ENCODE assay signal across 1 cellular context in the genomic region with DNA sequence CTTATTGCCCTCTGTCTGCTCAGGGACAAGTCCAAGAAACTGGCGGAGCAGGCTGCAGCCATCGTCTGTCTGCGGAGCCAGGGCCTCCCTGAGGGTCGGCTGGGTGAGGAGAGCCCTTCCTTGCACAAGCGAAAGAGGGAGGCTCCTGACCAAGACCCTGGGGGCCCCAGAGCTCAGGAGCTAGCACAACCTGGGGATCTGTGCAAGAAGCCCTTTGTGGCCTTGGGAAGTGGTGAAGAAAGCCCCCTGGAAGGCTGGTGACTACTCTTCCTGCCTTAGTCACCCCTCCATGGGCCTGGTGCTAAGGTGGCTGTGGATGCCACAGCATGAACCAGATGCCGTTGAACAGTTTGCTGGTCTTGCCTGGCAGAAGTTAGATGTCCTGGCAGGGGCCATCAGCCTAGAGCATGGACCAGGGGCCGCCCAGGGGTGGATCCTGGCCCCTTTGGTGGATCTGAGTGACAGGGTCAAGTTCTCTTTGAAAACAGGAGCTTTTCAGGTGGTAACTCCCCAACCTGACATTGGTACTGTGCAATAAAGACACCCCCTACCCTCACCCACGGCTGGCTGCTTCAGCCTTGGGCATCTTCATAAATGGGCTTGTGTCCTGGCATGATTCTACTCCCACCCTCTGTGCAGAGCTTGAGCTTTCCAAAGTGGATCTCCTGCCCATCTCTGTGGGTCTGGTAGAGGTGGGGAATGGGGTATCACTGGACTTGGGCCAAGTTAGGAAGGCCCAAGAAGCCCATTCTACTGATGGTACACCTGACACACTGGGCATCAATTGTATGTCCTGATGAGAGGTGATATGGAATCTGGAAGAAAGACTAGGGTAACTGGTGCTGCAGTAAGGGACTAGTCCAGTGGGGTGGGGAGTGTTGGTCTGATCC.
A peak's percentile ranks its signal among the peaks of the same experiment; 100 is the strongest.
TF ChIP-seq lines count a peak whose summit lies in the region.

No MANE protein-coding gene starts in this region.

TF ChIP-seq in HepG2, 621 proteins besides CTCF, POLR2A, EP300 and RAD21 (continued from another document):
- TF ChIP-seq, protein P1, sequence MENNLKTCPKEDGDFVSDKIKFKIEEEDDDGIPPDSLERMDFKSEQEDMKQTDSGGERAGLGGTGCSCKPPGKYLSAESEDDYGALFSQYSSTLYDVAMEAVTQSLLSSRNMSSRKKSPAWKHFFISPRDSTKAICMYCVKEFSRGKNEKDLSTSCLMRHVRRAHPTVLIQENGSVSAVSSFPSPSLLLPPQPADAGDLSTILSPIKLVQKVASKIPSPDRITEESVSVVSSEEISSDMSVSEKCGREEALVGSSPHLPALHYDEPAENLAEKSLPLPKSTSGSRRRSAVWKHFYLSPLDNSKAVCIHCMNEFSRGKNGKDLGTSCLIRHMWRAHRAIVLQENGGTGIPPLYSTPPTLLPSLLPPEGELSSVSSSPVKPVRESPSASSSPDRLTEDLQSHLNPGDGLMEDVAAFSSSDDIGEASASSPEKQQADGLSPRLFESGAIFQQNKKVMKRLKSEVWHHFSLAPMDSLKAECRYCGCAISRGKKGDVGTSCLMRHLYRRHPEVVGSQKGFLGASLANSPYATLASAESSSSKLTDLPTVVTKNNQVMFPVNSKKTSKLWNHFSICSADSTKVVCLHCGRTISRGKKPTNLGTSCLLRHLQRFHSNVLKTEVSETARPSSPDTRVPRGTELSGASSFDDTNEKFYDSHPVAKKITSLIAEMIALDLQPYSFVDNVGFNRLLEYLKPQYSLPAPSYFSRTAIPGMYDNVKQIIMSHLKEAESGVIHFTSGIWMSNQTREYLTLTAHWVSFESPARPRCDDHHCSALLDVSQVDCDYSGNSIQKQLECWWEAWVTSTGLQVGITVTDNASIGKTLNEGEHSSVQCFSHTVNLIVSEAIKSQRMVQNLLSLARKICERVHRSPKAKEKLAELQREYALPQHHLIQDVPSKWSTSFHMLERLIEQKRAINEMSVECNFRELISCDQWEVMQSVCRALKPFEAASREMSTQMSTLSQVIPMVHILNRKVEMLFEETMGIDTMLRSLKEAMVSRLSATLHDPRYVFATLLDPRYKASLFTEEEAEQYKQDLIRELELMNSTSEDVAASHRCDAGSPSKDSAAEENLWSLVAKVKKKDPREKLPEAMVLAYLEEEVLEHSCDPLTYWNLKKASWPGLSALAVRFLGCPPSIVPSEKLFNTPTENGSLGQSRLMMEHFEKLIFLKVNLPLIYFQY (CRISPR knock-in tag; IDR thresholded peaks at IDR 0.05; ENCODE audit: borderline replicate concordance) = no peak
- TF ChIP-seq ZNF225 (CRISPR knock-in tag; IDR thresholded peaks at IDR 0.05) (0 out of 2 replicates have a peak, but pooled peaks have one; percentile 41), FOXK2 (IDR thresholded peaks at IDR 0.05) (no peak), ATF7 (IDR thresholded peaks at IDR 0.05) (no peak), ATF7 (CRISPR knock-in tag; IDR thresholded peaks at IDR 0.05) (no peak), ZNF780A (CRISPR knock-in tag; IDR thresholded peaks at IDR 0.05) (0 out of 2 replicates have a peak, but pooled peaks have one; percentile 5), ZNF136 (CRISPR knock-in tag; IDR thresholded peaks at IDR 0.05; ENCODE audit: low read depth) (no peak), ZNF546 (CRISPR knock-in tag; conservative IDR thresholded peaks at IDR 0.05) (0 out of 2 replicates have a peak, but pooled peaks have one; percentile 52), DNMT3B (CRISPR knock-in tag; conservative IDR thresholded peaks at IDR 0.05) (peak; percentile 44; the same call in 1 of the 2 replicates), ZNF235 (CRISPR knock-in tag; IDR thresholded peaks at IDR 0.05; ENCODE audit: borderline replicate concordance) (0 out of 2 replicates have a peak, but pooled peaks have one; percentile 26), ZNF629 (CRISPR knock-in tag; conservative IDR thresholded peaks at IDR 0.05) (0 out of 2 replicates have a peak, but pooled peaks have one; percentile 11), ZBTB7A (CRISPR knock-in tag; IDR thresholded peaks at IDR 0.05) (0 out of 2 replicates have a peak, but pooled peaks have one; percentile 69), ZIK1 (CRISPR knock-in tag; IDR thresholded peaks at IDR 0.05; ENCODE audit: borderline replicate concordance, low read depth) (no peak), CBFB (CRISPR knock-in tag; IDR thresholded peaks at IDR 0.05) (no peak), NONO (IDR thresholded peaks at IDR 0.05) (no peak), NONO (CRISPR knock-in tag; conservative IDR thresholded peaks at IDR 0.05) (no peak), ZBTB39 (CRISPR knock-in tag; IDR thresholded peaks at IDR 0.05) (peak; percentile 49; the same call in 1 of the 2 replicates), ZC3H13 (CRISPR knock-in tag; IDR thresholded peaks at IDR 0.05) (0 out of 2 replicates have a peak, but pooled peaks have one; percentile 4), IKZF4 (CRISPR knock-in tag; IDR thresholded peaks at IDR 0.05; ENCODE audit: borderline replicate concordance, low read depth, not compliant biosample characterization) (no peak), ZNF746 (CRISPR knock-in tag; IDR thresholded peaks at IDR 0.05) (no peak), TEAD2 (CRISPR knock-in tag; IDR thresholded peaks at IDR 0.05) (no peak), ZNF3 (CRISPR knock-in tag; IDR thresholded peaks at IDR 0.05) (peak; percentile 40; the same call in 1 of the 2 replicates), REL (CRISPR knock-in tag; conservative IDR thresholded peaks at IDR 0.05) (0 out of 2 replicates have a peak, but pooled peaks have one; percentile 51), ZNF234 (CRISPR knock-in tag; conservative IDR thresholded peaks at IDR 0.05) (no peak)
- TF ChIP-seq, protein P2, sequence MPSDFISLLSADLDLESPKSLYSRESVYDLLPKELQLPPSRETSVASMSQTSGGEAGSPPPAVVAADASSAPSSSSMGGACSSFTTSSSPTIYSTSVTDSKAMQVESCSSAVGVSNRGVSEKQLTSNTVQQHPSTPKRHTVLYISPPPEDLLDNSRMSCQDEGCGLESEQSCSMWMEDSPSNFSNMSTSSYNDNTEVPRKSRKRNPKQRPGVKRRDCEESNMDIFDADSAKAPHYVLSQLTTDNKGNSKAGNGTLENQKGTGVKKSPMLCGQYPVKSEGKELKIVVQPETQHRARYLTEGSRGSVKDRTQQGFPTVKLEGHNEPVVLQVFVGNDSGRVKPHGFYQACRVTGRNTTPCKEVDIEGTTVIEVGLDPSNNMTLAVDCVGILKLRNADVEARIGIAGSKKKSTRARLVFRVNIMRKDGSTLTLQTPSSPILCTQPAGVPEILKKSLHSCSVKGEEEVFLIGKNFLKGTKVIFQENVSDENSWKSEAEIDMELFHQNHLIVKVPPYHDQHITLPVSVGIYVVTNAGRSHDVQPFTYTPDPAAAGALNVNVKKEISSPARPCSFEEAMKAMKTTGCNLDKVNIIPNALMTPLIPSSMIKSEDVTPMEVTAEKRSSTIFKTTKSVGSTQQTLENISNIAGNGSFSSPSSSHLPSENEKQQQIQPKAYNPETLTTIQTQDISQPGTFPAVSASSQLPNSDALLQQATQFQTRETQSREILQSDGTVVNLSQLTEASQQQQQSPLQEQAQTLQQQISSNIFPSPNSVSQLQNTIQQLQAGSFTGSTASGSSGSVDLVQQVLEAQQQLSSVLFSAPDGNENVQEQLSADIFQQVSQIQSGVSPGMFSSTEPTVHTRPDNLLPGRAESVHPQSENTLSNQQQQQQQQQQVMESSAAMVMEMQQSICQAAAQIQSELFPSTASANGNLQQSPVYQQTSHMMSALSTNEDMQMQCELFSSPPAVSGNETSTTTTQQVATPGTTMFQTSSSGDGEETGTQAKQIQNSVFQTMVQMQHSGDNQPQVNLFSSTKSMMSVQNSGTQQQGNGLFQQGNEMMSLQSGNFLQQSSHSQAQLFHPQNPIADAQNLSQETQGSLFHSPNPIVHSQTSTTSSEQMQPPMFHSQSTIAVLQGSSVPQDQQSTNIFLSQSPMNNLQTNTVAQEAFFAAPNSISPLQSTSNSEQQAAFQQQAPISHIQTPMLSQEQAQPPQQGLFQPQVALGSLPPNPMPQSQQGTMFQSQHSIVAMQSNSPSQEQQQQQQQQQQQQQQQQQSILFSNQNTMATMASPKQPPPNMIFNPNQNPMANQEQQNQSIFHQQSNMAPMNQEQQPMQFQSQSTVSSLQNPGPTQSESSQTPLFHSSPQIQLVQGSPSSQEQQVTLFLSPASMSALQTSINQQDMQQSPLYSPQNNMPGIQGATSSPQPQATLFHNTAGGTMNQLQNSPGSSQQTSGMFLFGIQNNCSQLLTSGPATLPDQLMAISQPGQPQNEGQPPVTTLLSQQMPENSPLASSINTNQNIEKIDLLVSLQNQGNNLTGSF (CRISPR knock-in tag; IDR thresholded peaks at IDR 0.05) = no peak
- TF ChIP-seq, protein P3, sequence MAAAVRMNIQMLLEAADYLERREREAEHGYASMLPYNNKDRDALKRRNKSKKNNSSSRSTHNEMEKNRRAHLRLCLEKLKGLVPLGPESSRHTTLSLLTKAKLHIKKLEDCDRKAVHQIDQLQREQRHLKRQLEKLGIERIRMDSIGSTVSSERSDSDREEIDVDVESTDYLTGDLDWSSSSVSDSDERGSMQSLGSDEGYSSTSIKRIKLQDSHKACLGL (CRISPR knock-in tag; IDR thresholded peaks at IDR 0.05) = 0 out of 2 replicates have a peak, but pooled peaks have one; percentile 65
